ENCODE assay signal across 8 cellular contexts in genomic region chr2:231614559-231615057, GRCh38. TPM values are rescaled to one million over a fixed set of nuclear protein-coding genes. Genes with fewer than 3 reads are reported as not detected.
DNase-seq lines count a peak whose midpoint lies in the region; ATAC-seq and TF ChIP-seq lines count a peak whose summit lies in the region.

No MANE protein-coding gene starts in this region.

- no peaks in the 10 kb centered on the region for H3K9me3 ChIP-seq in tibial artery

- H3K4me1 ChIP-seq in tibial artery: peaks cover 23 to 68% (median 47%) of the 10 kb centered on the region in 4 donors

- CTCF ChIA-PET in GM10248 (lab: Yijun Ruan, JAX): interaction anchor here (1.0 to 15.5 kb wide), 14 partner anchors 10 to 101 kb away, joined by 3 to 243 read pairs (median 6); partner anchors contain the start of gene PTMA

- no peaks in the 10 kb centered on the region for H3K9me3 Mint-ChIP-seq in neural crest cell

- H3K27me3 ChIP-seq in tibial artery: no peaks in the 10 kb centered on the region

- peak overlapping the region; percentile 97 to 100 for H3K27ac ChIP-seq in tibial artery

- H3K36me3 ChIP-seq in tibial artery: no peaks in the 10 kb centered on the region

- peak overlapping the region; percentile 87 for H3K4me3 Mint-ChIP-seq in neural crest cell

- TF ChIP-seq CTCF in GM10248 (IDR thresholded peaks at IDR 0.05; ENCODE audit: control extremely low read depth, extremely low read depth, low read depth, missing control alignments): no peak
- no peak for TF ChIP-seq CTCF in epithelial cell of esophagus (IDR thresholded peaks at IDR 0.05; ENCODE audit: insufficient read depth, low read depth, low read length, missing control alignments)
- no peak for TF ChIP-seq CTCF in neural crest cell (conservative IDR thresholded peaks at IDR 0.05)
- TF ChIP-seq CTCF in tibial artery (IDR thresholded peaks at IDR 0.05): no peak

- H3K4me3 ChIP-seq in epithelial cell of esophagus (ENCODE audit: low read length) (peak overlapping the region; percentile 20), tibial artery (peak overlapping the region; percentile 50 to 68)

- no peaks in the 10 kb centered on the region for H3K36me3 Mint-ChIP-seq in neural crest cell (ENCODE audit: low read depth)

- H3K4me1 Mint-ChIP-seq in neural crest cell: peaks cover 58% of the 10 kb centered on the region

- peak; percentile 3 for ATAC-seq in HG03066 (IDR thresholded peaks at IDR 0.05; ENCODE audit: low read depth, unreplicated experiment)
- peak; percentile 1 for ATAC-seq in activated CD4-positive, CD25-positive, alpha-beta regulatory T cell treated with anti-CD3 and anti-CD28 coated beads, Interleukin-2, amount 50 U/mL, for 24 hours
- ATAC-seq in HG03571 (IDR thresholded peaks at IDR 0.05; ENCODE audit: unreplicated experiment): no peak

- intact Hi-C loops in tibial artery (cut with DNase I; ENCODE audit: low total_unique reads): loop anchor here (2.0 kb wide), 1 partner anchor 28 kb away; no protein-coding TSS in a partner anchor

- H3K27me3 Mint-ChIP-seq in neural crest cell (ENCODE audit: low read depth): no peaks in the 10 kb centered on the region

- POLR2A ChIA-PET in GM10248 (lab: Yijun Ruan, JAX): interaction anchor here (0.6 to 4.2 kb wide), 6 partner anchors 13 to 107 kb away, joined by 3 to 33 read pairs (median 10); partner anchors contain the start of gene PTMA

- peak overlapping the region; percentile 98 for H3K27ac Mint-ChIP-seq in neural crest cell (ENCODE audit: unreplicated experiment)

- DNase-seq in GM10248 (ENCODE audit: extremely low spot score) (peak; percentile 50), epithelial cell of esophagus (ENCODE audit: low read depth) (no peak), neural crest cell (ENCODE audit: low read depth, low spot score) (no peak), tibial artery (no peak), MV-4-11 (lab: John Stamatoyannopoulos, UW) (no peak)

RNA-seq across cellular contexts. Expression of gene TEX44, which starts 21.9 kb away (rescaled TPM):
- total RNA-seq in neural crest cell: not detected in 2 replicates
